In the genomic region with DNA sequence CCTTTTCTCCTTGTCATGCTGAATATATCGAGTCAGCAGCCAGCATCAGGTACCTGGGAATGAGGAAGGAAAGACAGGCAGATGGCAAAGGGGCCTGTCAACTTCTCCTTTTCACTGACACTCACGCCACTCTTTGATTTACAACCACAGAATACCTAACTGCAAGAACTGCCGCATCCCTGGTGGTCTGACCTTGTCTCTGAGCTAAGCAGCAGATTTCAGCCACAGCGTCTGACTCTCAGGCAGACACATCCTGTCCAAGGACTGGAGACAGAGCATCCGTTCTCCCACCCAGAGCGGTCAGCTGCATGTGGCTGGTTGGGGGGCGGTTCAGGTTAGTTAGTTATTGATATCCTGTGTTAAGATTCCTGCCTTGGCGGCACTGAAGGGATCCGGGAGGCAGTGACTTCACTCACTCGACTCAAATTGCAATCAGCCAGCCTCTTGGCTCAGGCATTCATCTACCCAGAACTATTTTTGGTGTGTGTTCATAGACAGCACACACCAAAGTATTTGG, we compare ENCODE assay signal across 1 cellular context.
TF ChIP-seq lines count a peak whose summit lies in the region.

No MANE protein-coding gene starts in this region.

TF ChIP-seq in K562, 482 proteins besides CTCF, POLR2A, EP300 and RAD21 (continued from another document):
- TF ChIP-seq, protein P1, sequence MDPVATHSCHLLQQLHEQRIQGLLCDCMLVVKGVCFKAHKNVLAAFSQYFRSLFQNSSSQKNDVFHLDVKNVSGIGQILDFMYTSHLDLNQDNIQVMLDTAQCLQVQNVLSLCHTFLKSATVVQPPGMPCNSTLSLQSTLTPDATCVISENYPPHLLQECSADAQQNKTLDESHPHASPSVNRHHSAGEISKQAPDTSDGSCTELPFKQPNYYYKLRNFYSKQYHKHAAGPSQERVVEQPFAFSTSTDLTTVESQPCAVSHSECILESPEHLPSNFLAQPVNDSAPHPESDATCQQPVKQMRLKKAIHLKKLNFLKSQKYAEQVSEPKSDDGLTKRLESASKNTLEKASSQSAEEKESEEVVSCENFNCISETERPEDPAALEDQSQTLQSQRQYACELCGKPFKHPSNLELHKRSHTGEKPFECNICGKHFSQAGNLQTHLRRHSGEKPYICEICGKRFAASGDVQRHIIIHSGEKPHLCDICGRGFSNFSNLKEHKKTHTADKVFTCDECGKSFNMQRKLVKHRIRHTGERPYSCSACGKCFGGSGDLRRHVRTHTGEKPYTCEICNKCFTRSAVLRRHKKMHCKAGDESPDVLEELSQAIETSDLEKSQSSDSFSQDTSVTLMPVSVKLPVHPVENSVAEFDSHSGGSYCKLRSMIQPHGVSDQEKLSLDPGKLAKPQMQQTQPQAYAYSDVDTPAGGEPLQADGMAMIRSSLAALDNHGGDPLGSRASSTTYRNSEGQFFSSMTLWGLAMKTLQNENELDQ (CRISPR knock-in tag; IDR thresholded peaks at IDR 0.05; ENCODE audit: borderline replicate concordance) = no peak
- peak; percentile 60; the same call in 1 of the 2 replicates for TF ChIP-seq SMARCE1 (IDR thresholded peaks at IDR 0.05)
- no peak for TF ChIP-seq JUNB (CRISPR knock-in tag; conservative IDR thresholded peaks at IDR 0.05)
- TF ChIP-seq, protein P2, sequence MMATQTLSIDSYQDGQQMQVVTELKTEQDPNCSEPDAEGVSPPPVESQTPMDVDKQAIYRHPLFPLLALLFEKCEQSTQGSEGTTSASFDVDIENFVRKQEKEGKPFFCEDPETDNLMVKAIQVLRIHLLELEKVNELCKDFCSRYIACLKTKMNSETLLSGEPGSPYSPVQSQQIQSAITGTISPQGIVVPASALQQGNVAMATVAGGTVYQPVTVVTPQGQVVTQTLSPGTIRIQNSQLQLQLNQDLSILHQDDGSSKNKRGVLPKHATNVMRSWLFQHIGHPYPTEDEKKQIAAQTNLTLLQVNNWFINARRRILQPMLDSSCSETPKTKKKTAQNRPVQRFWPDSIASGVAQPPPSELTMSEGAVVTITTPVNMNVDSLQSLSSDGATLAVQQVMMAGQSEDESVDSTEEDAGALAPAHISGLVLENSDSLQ (IDR thresholded peaks at IDR 0.05) = peak; percentile 97
- peak; percentile 65; the same call in 1 of the 2 replicates for TF ChIP-seq ESRRA (IDR thresholded peaks at IDR 0.05; ENCODE audit: borderline replicate concordance, low read depth)
- TF ChIP-seq TCF7L2 (IDR thresholded peaks at IDR 0.05; ENCODE audit: low read depth, low read length) = no peak
